Comparison of ENCODE assay signal across 1 cellular context in the genomic region with DNA sequence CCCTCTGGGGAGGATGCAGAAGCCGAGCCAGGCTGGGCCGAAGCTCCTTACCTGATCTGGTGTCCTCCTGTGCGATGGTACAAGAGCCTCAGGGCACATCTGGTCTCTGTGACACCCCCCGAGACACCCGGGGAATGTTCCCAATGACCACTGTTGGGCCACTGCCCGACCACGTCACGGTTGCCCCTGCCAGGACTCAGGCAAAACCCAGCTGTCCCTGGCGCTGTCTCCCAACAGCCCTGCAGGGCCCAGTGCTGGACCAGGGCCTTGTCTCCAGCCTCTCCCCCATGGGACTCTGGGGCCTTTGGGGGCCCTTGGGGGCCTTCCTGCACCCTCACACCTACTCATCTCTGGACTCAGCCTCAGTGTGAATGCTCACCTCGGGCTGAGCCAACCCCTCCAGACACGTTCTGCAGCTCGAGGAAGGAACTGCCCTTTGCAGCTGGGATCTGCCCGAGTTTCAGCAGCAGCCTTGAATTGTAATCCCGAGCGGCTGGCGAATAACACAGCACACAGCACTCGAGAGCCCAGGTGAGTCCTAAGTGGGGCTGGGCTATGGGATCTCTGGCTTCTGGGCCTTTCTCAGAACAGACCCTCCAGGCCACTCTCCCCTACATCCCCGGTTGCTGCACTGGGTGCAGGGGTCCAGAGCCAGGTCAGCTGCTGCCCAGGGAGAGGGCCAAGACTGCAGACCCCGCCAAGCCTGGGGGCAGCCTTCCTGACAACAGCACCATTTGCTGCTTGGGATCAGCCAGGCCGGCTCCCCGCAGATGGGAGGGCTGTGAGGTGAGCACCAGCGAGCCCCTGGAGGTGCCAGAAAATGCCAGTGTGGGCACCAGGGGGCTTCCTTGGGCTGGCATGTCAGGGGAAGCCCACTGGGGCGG.
TF ChIP-seq lines count a peak whose summit lies in the region.

No MANE protein-coding gene starts in this region.

TF ChIP-seq in K562, 482 proteins besides CTCF, POLR2A, EP300 and RAD21 (continued from another document and continues in another):
- TF ChIP-seq THRAP3 (IDR thresholded peaks at IDR 0.05; ENCODE audit: borderline replicate concordance), result no peak
- no peak for TF ChIP-seq SIN3B (IDR thresholded peaks at IDR 0.05; ENCODE audit: low read depth)
- TF ChIP-seq SIN3A (IDR thresholded peaks at IDR 0.05; ENCODE audit: borderline replicate concordance in 2 of 2, control insufficient read depth in 1 of 2, low read depth in 2 of 2, low read length in 2 of 2), result no peak
- peak; percentile 60 for TF ChIP-seq ZNF143 (CRISPR knock-in tag; IDR thresholded peaks at IDR 0.05)
- TF ChIP-seq NR3C1 (CRISPR knock-in tag; IDR thresholded peaks at IDR 0.05), result 0 out of 2 replicates have a peak, but pooled peaks have one; percentile 50
- TF ChIP-seq IRF2 (CRISPR knock-in tag; IDR thresholded peaks at IDR 0.05), result 0 out of 2 replicates have a peak, but pooled peaks have one; percentile 53
- TF ChIP-seq, protein P1, sequence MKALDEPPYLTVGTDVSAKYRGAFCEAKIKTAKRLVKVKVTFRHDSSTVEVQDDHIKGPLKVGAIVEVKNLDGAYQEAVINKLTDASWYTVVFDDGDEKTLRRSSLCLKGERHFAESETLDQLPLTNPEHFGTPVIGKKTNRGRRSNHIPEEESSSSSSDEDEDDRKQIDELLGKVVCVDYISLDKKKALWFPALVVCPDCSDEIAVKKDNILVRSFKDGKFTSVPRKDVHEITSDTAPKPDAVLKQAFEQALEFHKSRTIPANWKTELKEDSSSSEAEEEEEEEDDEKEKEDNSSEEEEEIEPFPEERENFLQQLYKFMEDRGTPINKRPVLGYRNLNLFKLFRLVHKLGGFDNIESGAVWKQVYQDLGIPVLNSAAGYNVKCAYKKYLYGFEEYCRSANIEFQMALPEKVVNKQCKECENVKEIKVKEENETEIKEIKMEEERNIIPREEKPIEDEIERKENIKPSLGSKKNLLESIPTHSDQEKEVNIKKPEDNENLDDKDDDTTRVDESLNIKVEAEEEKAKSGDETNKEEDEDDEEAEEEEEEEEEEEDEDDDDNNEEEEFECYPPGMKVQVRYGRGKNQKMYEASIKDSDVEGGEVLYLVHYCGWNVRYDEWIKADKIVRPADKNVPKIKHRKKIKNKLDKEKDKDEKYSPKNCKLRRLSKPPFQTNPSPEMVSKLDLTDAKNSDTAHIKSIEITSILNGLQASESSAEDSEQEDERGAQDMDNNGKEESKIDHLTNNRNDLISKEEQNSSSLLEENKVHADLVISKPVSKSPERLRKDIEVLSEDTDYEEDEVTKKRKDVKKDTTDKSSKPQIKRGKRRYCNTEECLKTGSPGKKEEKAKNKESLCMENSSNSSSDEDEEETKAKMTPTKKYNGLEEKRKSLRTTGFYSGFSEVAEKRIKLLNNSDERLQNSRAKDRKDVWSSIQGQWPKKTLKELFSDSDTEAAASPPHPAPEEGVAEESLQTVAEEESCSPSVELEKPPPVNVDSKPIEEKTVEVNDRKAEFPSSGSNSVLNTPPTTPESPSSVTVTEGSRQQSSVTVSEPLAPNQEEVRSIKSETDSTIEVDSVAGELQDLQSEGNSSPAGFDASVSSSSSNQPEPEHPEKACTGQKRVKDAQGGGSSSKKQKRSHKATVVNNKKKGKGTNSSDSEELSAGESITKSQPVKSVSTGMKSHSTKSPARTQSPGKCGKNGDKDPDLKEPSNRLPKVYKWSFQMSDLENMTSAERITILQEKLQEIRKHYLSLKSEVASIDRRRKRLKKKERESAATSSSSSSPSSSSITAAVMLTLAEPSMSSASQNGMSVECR (CRISPR knock-in tag; IDR thresholded peaks at IDR 0.05), result peak; percentile 68; the same call in 1 of the 2 replicates
- TF ChIP-seq USF1 (CRISPR knock-in tag; IDR thresholded peaks at IDR 0.05), result peak; percentile 37
- TF ChIP-seq, protein P2, sequence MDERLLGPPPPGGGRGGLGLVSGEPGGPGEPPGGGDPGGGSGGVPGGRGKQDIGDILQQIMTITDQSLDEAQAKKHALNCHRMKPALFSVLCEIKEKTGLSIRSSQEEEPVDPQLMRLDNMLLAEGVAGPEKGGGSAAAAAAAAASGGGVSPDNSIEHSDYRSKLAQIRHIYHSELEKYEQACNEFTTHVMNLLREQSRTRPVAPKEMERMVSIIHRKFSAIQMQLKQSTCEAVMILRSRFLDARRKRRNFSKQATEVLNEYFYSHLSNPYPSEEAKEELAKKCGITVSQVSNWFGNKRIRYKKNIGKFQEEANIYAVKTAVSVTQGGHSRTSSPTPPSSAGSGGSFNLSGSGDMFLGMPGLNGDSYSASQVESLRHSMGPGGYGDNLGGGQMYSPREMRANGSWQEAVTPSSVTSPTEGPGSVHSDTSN (CRISPR knock-in tag; IDR thresholded peaks at IDR 0.05; ENCODE audit: low read depth), result no peak
- TF ChIP-seq, protein P2 (tag; conservative IDR thresholded peaks at IDR 0.05; ENCODE audit: low read depth), result no peak
- no peak for TF ChIP-seq BRCA1 (IDR thresholded peaks at IDR 0.05)
- TF ChIP-seq BRCA1 (CRISPR knock-in tag; IDR thresholded peaks at IDR 0.05), result no peak
- TF ChIP-seq RBM39 (optimal IDR thresholded peaks at IDR 0.05; ENCODE audit: low read depth, low read length), result peak; percentile 35
- no peak for TF ChIP-seq E2F8 (IDR thresholded peaks at IDR 0.05; ENCODE audit: low read depth, partially characterized antibody)
- no peak for TF ChIP-seq MCM3 (IDR thresholded peaks at IDR 0.05)
- TF ChIP-seq TEAD1 (CRISPR knock-in tag; IDR thresholded peaks at IDR 0.05), result peak in 1 of 2 experiments; percentile 23; a peak in 1 of 4 replicates
- TF ChIP-seq, protein P3, sequence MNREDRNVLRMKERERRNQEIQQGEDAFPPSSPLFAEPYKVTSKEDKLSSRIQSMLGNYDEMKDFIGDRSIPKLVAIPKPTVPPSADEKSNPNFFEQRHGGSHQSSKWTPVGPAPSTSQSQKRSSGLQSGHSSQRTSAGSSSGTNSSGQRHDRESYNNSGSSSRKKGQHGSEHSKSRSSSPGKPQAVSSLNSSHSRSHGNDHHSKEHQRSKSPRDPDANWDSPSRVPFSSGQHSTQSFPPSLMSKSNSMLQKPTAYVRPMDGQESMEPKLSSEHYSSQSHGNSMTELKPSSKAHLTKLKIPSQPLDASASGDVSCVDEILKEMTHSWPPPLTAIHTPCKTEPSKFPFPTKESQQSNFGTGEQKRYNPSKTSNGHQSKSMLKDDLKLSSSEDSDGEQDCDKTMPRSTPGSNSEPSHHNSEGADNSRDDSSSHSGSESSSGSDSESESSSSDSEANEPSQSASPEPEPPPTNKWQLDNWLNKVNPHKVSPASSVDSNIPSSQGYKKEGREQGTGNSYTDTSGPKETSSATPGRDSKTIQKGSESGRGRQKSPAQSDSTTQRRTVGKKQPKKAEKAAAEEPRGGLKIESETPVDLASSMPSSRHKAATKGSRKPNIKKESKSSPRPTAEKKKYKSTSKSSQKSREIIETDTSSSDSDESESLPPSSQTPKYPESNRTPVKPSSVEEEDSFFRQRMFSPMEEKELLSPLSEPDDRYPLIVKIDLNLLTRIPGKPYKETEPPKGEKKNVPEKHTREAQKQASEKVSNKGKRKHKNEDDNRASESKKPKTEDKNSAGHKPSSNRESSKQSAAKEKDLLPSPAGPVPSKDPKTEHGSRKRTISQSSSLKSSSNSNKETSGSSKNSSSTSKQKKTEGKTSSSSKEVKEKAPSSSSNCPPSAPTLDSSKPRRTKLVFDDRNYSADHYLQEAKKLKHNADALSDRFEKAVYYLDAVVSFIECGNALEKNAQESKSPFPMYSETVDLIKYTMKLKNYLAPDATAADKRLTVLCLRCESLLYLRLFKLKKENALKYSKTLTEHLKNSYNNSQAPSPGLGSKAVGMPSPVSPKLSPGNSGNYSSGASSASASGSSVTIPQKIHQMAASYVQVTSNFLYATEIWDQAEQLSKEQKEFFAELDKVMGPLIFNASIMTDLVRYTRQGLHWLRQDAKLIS (CRISPR knock-in tag; IDR thresholded peaks at IDR 0.05), result no peak
- no peak for TF ChIP-seq SIRT6 (IDR thresholded peaks at IDR 0.05; ENCODE audit: low read depth, low read length)
- no peak for TF ChIP-seq ETV6 (IDR thresholded peaks at IDR 0.05; ENCODE audit: borderline replicate concordance in 1 of 2, low read depth in 2 of 2, low read length in 1 of 2)
- no peak for TF ChIP-seq ETV6 (CRISPR knock-in tag; IDR thresholded peaks at IDR 0.05; ENCODE audit: borderline replicate concordance)
- TF ChIP-seq POLR2H (tag; IDR thresholded peaks at IDR 0.05; ENCODE audit: low read depth), result no peak
- no peak for TF ChIP-seq JUND (IDR thresholded peaks at IDR 0.05; ENCODE audit: borderline replicate concordance, low read depth, low read length)
- no peak for TF ChIP-seq JUND (tag; IDR thresholded peaks at IDR 0.05; ENCODE audit: borderline replicate concordance, low read depth, low read length)
- TF ChIP-seq HSF4 (CRISPR knock-in tag; IDR thresholded peaks at IDR 0.05; ENCODE audit: borderline replicate concordance), result no peak
- no peak for TF ChIP-seq GTF2E2 (tag; IDR thresholded peaks at IDR 0.05)
- TF ChIP-seq FOXA3 (CRISPR knock-in tag; conservative IDR thresholded peaks at IDR 0.05 in 1 of 2, IDR thresholded peaks at IDR 0.05 in 1 of 2), result peak in 1 of 2 experiments; percentile 67; a peak in 1 of 4 replicates
- TF ChIP-seq CBX5 (IDR thresholded peaks at IDR 0.05; ENCODE audit: borderline replicate concordance, low read depth), result no peak
- TF ChIP-seq, protein P4, sequence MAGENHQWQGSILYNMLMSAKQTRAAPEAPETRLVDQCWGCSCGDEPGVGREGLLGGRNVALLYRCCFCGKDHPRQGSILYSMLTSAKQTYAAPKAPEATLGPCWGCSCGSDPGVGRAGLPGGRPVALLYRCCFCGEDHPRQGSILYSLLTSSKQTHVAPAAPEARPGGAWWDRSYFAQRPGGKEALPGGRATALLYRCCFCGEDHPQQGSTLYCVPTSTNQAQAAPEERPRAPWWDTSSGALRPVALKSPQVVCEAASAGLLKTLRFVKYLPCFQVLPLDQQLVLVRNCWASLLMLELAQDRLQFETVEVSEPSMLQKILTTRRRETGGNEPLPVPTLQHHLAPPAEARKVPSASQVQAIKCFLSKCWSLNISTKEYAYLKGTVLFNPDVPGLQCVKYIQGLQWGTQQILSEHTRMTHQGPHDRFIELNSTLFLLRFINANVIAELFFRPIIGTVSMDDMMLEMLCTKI (IDR thresholded peaks at IDR 0.05; ENCODE audit: partially characterized antibody), result no peak
- no peak for TF ChIP-seq MAFK (IDR thresholded peaks at IDR 0.05; ENCODE audit: low read length)
- TF ChIP-seq, protein P5, sequence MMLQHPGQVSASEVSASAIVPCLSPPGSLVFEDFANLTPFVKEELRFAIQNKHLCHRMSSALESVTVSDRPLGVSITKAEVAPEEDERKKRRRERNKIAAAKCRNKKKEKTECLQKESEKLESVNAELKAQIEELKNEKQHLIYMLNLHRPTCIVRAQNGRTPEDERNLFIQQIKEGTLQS (IDR thresholded peaks at IDR 0.05), result no peak
- TF ChIP-seq, protein P5 (CRISPR knock-in tag; conservative IDR thresholded peaks at IDR 0.05), result no peak
- peak; percentile 62 for TF ChIP-seq FOXP1 (CRISPR knock-in tag; IDR thresholded peaks at IDR 0.05)
- no peak for TF ChIP-seq NCOR1 (IDR thresholded peaks at IDR 0.05)
- no peak for TF ChIP-seq STAT5B (CRISPR knock-in tag; IDR thresholded peaks at IDR 0.05)
- TF ChIP-seq RBM17 (IDR thresholded peaks at IDR 0.05; ENCODE audit: borderline replicate concordance, low read depth, low read length), result no peak
- no peak for TF ChIP-seq POLR2G (IDR thresholded peaks at IDR 0.05; ENCODE audit: low read depth, low read length)
- TF ChIP-seq ARID2 (IDR thresholded peaks at IDR 0.05), result no peak
- TF ChIP-seq HMGN3 (IDR thresholded peaks at IDR 0.05; ENCODE audit: borderline replicate concordance, extremely low read depth, insufficient read length, low read depth, low read length), result no peak
- TF ChIP-seq HDAC6 (IDR thresholded peaks at IDR 0.05; ENCODE audit: low read depth, low read length), result 0 out of 2 replicates have a peak, but pooled peaks have one; percentile 50
- no peak for TF ChIP-seq TEAD4 (IDR thresholded peaks at IDR 0.05; ENCODE audit: low read length)
- 0 out of 2 replicates have a peak, but pooled peaks have one; percentile 85 for TF ChIP-seq TEAD4 (CRISPR knock-in tag; IDR thresholded peaks at IDR 0.05; ENCODE audit: borderline replicate concordance)
